In genomic region chr14:80850197-80850814, GRCh38 we compare ENCODE assay signal across 8 cellular contexts.
A peak's percentile ranks its signal among the peaks of the same experiment; 100 is the strongest.
DNase-seq lines count a peak whose midpoint lies in the region; ATAC-seq and TF ChIP-seq lines count a peak whose summit lies in the region.

No MANE protein-coding gene starts in this region.

- H3K27ac ChIP-seq in breast epithelium (no peak overlapping the region), mesenchymal stem cell (ENCODE audit: low read length, poor library complexity, severe bottlenecking) (no peak overlapping the region), substantia nigra (ENCODE audit: low read depth, low read length, poor library complexity, severe bottlenecking) (no peak overlapping the region)

- no peak overlapping the region for H3K27ac Mint-ChIP-seq in Calu3 (ENCODE audit: unreplicated experiment)

- H3K36me3 Mint-ChIP-seq in Calu3 (ENCODE audit: insufficient read depth, unreplicated experiment) = no peaks in the 10 kb centered on the region

- TF ChIP-seq POLR2A in breast epithelium (IDR thresholded peaks at IDR 0.05) = no peak

- H4K91ac ChIP-seq in mesenchymal stem cell (ENCODE audit: low read length) = no peak overlapping the region

- intact Hi-C loops in Calu3 (cut with micrococcal nuclease; ENCODE audit: unreplicated experiment) = loop anchor here (1.0 to 5.0 kb wide), 4 partner anchors 637 to 1883 kb away; no protein-coding TSS in a partner anchor
- intact Hi-C loops in breast epithelium (cut with DNase I; ENCODE audit: low total_unique reads) = loop anchor here (5.0 kb wide), 1 partner anchor 793 kb away; no protein-coding TSS in a partner anchor

- no peak overlapping the region for H3K23ac ChIP-seq in mesenchymal stem cell (ENCODE audit: low read length in 2 of 2)

- H3K9me3 ChIP-seq in breast epithelium = no peaks in the 10 kb centered on the region
- no peaks in the 10 kb centered on the region for H3K9me3 ChIP-seq in mesenchymal stem cell (ENCODE audit: control insufficient read depth, low read length)

- no peak overlapping the region for H2BK15ac ChIP-seq in mesenchymal stem cell (ENCODE audit: low read depth, poor library complexity, severe bottlenecking)

- no peak overlapping the region for H3K4me2 ChIP-seq in mesenchymal stem cell (ENCODE audit: low read length, poor library complexity, severe bottlenecking)

- H3K4me1 Mint-ChIP-seq in Calu3 (ENCODE audit: low read depth, unreplicated experiment) = no peaks in the 10 kb centered on the region

- CTCF ChIA-PET in Calu3 (lab: Charles Lee) = interaction anchor here (1.2 to 1.6 kb wide), 2 partner anchors 794 kb away, joined by 5 to 7 read pairs; no protein-coding TSS in a partner anchor

- no peaks in the 10 kb centered on the region for H3K9me3 Mint-ChIP-seq in Calu3 (ENCODE audit: low read depth, unreplicated experiment)

- DNase-seq in Calu3 = no peak
- peak; percentile 6 for DNase-seq in GM20000 (ENCODE audit: low spot score)
- peak; percentile 81 for DNase-seq in NCI-H1694 (lab: John Stamatoyannopoulos, UW)
- no peak for DNase-seq in breast epithelium (ENCODE audit: low spot score in 2 of 2)
- peak; percentile 56 for DNase-seq in mesenchymal stem cell
- DNase-seq in substantia nigra (lab: John Stamatoyannopoulos, UW) = no peak
- DNase-seq in HuH-7.5 (ENCODE audit: low spot score) = no peak

- no peak overlapping the region for H2BK12ac ChIP-seq in mesenchymal stem cell (ENCODE audit: low read length in 2 of 2)

- H2BK120ac ChIP-seq in mesenchymal stem cell (ENCODE audit: low read depth, low read length) = no peak overlapping the region

- no peaks in the 10 kb centered on the region for H3K4me1 ChIP-seq in breast epithelium
- H3K4me1 ChIP-seq in mesenchymal stem cell (ENCODE audit: control insufficient read depth, insufficient read depth, low read depth, low read length) = no peaks in the 10 kb centered on the region

- H2AFZ ChIP-seq in mesenchymal stem cell (ENCODE audit: low read depth, low read length) = no peak overlapping the region

- no peak overlapping the region for H3K4ac ChIP-seq in mesenchymal stem cell (ENCODE audit: low read depth in 1 of 2, low read length in 2 of 2)

- BruUV-seq in Calu3 (replicated peaks; lab: Mats Ljungman, UMichigan) = no TSS peak

- H3K18ac ChIP-seq in mesenchymal stem cell (ENCODE audit: low read depth in 1 of 2, low read length in 2 of 2) = no peak overlapping the region

- H3K4me3 ChIP-seq in breast epithelium = no peak overlapping the region
- H3K4me3 ChIP-seq in mesenchymal stem cell (ENCODE audit: insufficient read depth in 1 of 2, low read depth in 1 of 2, low read length in 2 of 2) = no peak overlapping the region

- no peak overlapping the region for H2BK5ac ChIP-seq in mesenchymal stem cell (ENCODE audit: low read depth, low read length, poor library complexity, severe bottlenecking)

- no peaks in the 10 kb centered on the region for H3K36me3 ChIP-seq in breast epithelium
- H3K36me3 ChIP-seq in mesenchymal stem cell (ENCODE audit: control insufficient read depth in 1 of 2, insufficient read depth in 2 of 2, low read depth in 1 of 2, low read length in 2 of 2) = no peaks in the 10 kb centered on the region

- H3K79me1 ChIP-seq in mesenchymal stem cell (replicated peaks; ENCODE audit: low read length, poor library complexity, severe bottlenecking) = no peaks in the 10 kb centered on the region

- H4K8ac ChIP-seq in mesenchymal stem cell (ENCODE audit: low read length) = no peak overlapping the region

- no peak overlapping the region for H2AK5ac ChIP-seq in mesenchymal stem cell (ENCODE audit: low read length, severe bottlenecking)

- TF ChIP-seq CTCF in Calu3 (IDR thresholded peaks at IDR 0.05; ENCODE audit: unreplicated experiment) (peak; percentile 39), GM20000 (IDR thresholded peaks at IDR 0.05; ENCODE audit: extremely low read depth, missing control alignments) (no peak), breast epithelium (IDR thresholded peaks at IDR 0.05) (peak; percentile 48 to 59 (median 54))

- H3K27me3 ChIP-seq in breast epithelium (no peaks in the 10 kb centered on the region), mesenchymal stem cell (ENCODE audit: control insufficient read depth in 1 of 2, insufficient read depth in 1 of 2, low read length in 2 of 2) (no peaks in the 10 kb centered on the region)

- no peak overlapping the region for H3K4me3 Mint-ChIP-seq in Calu3 (ENCODE audit: low read depth, unreplicated experiment)

- no peak overlapping the region for H3K9ac ChIP-seq in mesenchymal stem cell (ENCODE audit: low read length)

- WGBS in mesenchymal stem cell = 49% methylated on average over 2 of the region's 4 CpGs

- H3K27me3 Mint-ChIP-seq in Calu3 (ENCODE audit: unreplicated experiment) = no peaks in the 10 kb centered on the region

- H3K14ac ChIP-seq in mesenchymal stem cell (ENCODE audit: low read length in 2 of 2) = no peak overlapping the region

- ATAC-seq in HG03196 (IDR thresholded peaks at IDR 0.05; ENCODE audit: unreplicated experiment) = no peak

Comparison
In these comparisons a context has a peak if more than half of its experiments do, and no peak if none do; other contexts are left out.
1. DNase-seq: peak in GM20000 (single experiment), NCI-H1694 (single experiment) and mesenchymal stem cell (single experiment); none in Calu3 (single experiment), breast epithelium (0 of 2), substantia nigra (0 of 49) and HuH-7.5 (single experiment).